ENCODE assay signal across 8 cellular contexts in genomic region chr12:126874427-126875026, GRCh38.
DNase-seq lines count a peak whose midpoint lies in the region; ATAC-seq, FAIRE-seq and TF ChIP-seq lines count a peak whose summit lies in the region.

No MANE protein-coding gene starts in this region.

- TF ChIP-seq CTCF in CD4-positive, alpha-beta T cell (IDR thresholded peaks at IDR 0.05), result peak; percentile 71

- H3K27ac ChIP-seq in CD4-positive, alpha-beta T cell (ENCODE audit: low read depth, low read length), result no peak overlapping the region

- no peak overlapping the region for H3K27ac Mint-ChIP-seq in CD4-positive, alpha-beta T cell
- no peak overlapping the region for H3K27ac Mint-ChIP-seq in activated T-helper 2 cell treated with anti-CD3 and anti-CD28 coated beads, Interferon-gamma antibody, Interleukin-2, Interleukin-4, amounts not matched to agents 10 μg/mL and 5 μg/mL and 100 μg/mL, durations not matched to agents 14 hours and 24 hours and 36 hours

- H3K27me3 Mint-ChIP-seq in CD4-positive, alpha-beta T cell, result no peaks in the 10 kb centered on the region
- no peaks in the 10 kb centered on the region for H3K27me3 Mint-ChIP-seq in activated T-helper 2 cell treated with anti-CD3 and anti-CD28 coated beads, Interferon-gamma antibody, Interleukin-2, Interleukin-4, amounts not matched to agents 10 μg/mL and 5 μg/mL and 100 μg/mL, durations not matched to agents 14 hours and 24 hours and 36 hours (ENCODE audit: low read depth)

- ATAC-seq in CD4-positive, alpha-beta T cell (ENCODE audit: poor library complexity), result no peak
- ATAC-seq in GM19324 (IDR thresholded peaks at IDR 0.05; ENCODE audit: low FRiP score, unreplicated experiment), result peak; percentile 68

- no peak for FAIRE-seq in urothelium cell line (lab: Jason Lieb, UNC)

- no peaks in the 10 kb centered on the region for H3K4me1 Mint-ChIP-seq in CD4-positive, alpha-beta T cell (ENCODE audit: low read depth)
- H3K4me1 Mint-ChIP-seq in activated T-helper 2 cell treated with anti-CD3 and anti-CD28 coated beads, Interferon-gamma antibody, Interleukin-2, Interleukin-4, amounts not matched to agents 10 μg/mL and 5 μg/mL and 100 μg/mL, durations not matched to agents 14 hours and 24 hours and 36 hours (ENCODE audit: low read depth), result no peaks in the 10 kb centered on the region

- no peaks in the 10 kb centered on the region for H3K27me3 ChIP-seq in CD4-positive, alpha-beta T cell (ENCODE audit: control insufficient read depth, insufficient read depth, low read length)

- no peaks in the 10 kb centered on the region for H3K36me3 Mint-ChIP-seq in CD4-positive, alpha-beta T cell (ENCODE audit: low read depth)
- H3K36me3 Mint-ChIP-seq in activated T-helper 2 cell treated with anti-CD3 and anti-CD28 coated beads, Interferon-gamma antibody, Interleukin-2, Interleukin-4, amounts not matched to agents 10 μg/mL and 5 μg/mL and 100 μg/mL, durations not matched to agents 14 hours and 24 hours and 36 hours (ENCODE audit: low read depth), result no peaks in the 10 kb centered on the region

- CTCF ChIA-PET in CD4-positive, alpha-beta T cell (lab: Charles Lee), result interaction anchor here (0.5 to 1.3 kb wide), 2 partner anchors 731 to 1692 kb away, joined by 3 to 4 read pairs; no protein-coding TSS in a partner anchor

- DNase-seq in CD4-positive, alpha-beta T cell, result peak; percentile 28 to 63 (median 38)
- DNase-seq in HPDE6-E6E7 (ENCODE audit: extremely low spot score), result peak; percentile 20
- DNase-seq in RKO (ENCODE audit: low spot score), result peak; percentile 57
- peak; percentile 30 for DNase-seq in activated T-helper 2 cell treated with anti-CD3 and anti-CD28 coated beads, Interferon-gamma antibody, Interleukin-2, Interleukin-4, amounts not matched to agents 10 μg/mL and 5 μg/mL and 100 μg/mL, durations not matched to agents 14 hours and 24 hours and 36 hours (ENCODE audit: low spot score)
- DNase-seq in globus pallidus (ENCODE audit: low spot score), result peak; percentile 53
- peak; percentile 68 to 96 (median 80) for DNase-seq in posterior cingulate gyrus
- DNase-seq in urothelium cell line (ENCODE audit: low spot score), result peak; percentile 79

- intact Hi-C loops in CD4-positive, alpha-beta T cell (cut with DNase I, micrococcal nuclease), result loop anchor here (1.0 to 10.0 kb wide), 6 partner anchors 806 to 1691 kb away; no protein-coding TSS in a partner anchor
- intact Hi-C loops in activated T-helper 2 cell treated with anti-CD3 and anti-CD28 coated beads, Interferon-gamma antibody, Interleukin-2, Interleukin-4, amounts not matched to agents 10 μg/mL and 5 μg/mL and 100 μg/mL, durations not matched to agents 14 hours and 24 hours and 36 hours (cut with micrococcal nuclease), result loop anchor here (1.0 to 2.0 kb wide), 2 partner anchors 90 to 806 kb away; no protein-coding TSS in a partner anchor
- intact Hi-C loops in posterior cingulate gyrus (cut with DNase I), result loop anchor here (2.0 to 5.0 kb wide), 3 partner anchors 1337 to 1692 kb away; no protein-coding TSS in a partner anchor

- H3K9me3 Mint-ChIP-seq in CD4-positive, alpha-beta T cell, result no peaks in the 10 kb centered on the region
- H3K9me3 Mint-ChIP-seq in activated T-helper 2 cell treated with anti-CD3 and anti-CD28 coated beads, Interferon-gamma antibody, Interleukin-2, Interleukin-4, amounts not matched to agents 10 μg/mL and 5 μg/mL and 100 μg/mL, durations not matched to agents 14 hours and 24 hours and 36 hours, result no peaks in the 10 kb centered on the region

- H3K9me3 ChIP-seq in CD4-positive, alpha-beta T cell (ENCODE audit: control insufficient read depth, low read length), result no peaks in the 10 kb centered on the region

- POLR2A ChIA-PET in CD4-positive, alpha-beta T cell (lab: Charles Lee), result no interaction called here

- no peak overlapping the region for H3K4me3 Mint-ChIP-seq in CD4-positive, alpha-beta T cell
- no peak overlapping the region for H3K4me3 Mint-ChIP-seq in activated T-helper 2 cell treated with anti-CD3 and anti-CD28 coated beads, Interferon-gamma antibody, Interleukin-2, Interleukin-4, amounts not matched to agents 10 μg/mL and 5 μg/mL and 100 μg/mL, durations not matched to agents 14 hours and 24 hours and 36 hours (ENCODE audit: low read depth)

Comparison
In these comparisons a context has a peak if more than half of its experiments do, and no peak if none do; other contexts are left out.
1. DNase-seq: peak in every context shown above with its lines; median percentile 80 in posterior cingulate gyrus; 79 in urothelium cell line; 57 in RKO; 53 in globus pallidus; 38 in CD4-positive, alpha-beta T cell; 30 in activated T-helper 2 cell treated with anti-CD3 and anti-CD28 coated beads, Interferon-gamma antibody, Interleukin-2, Interleukin-4, amounts not matched to agents 10 μg/mL and 5 μg/mL and 100 μg/mL, durations not matched to agents 14 hours and 24 hours and 36 hours; 20 in HPDE6-E6E7.